In the genomic region with DNA sequence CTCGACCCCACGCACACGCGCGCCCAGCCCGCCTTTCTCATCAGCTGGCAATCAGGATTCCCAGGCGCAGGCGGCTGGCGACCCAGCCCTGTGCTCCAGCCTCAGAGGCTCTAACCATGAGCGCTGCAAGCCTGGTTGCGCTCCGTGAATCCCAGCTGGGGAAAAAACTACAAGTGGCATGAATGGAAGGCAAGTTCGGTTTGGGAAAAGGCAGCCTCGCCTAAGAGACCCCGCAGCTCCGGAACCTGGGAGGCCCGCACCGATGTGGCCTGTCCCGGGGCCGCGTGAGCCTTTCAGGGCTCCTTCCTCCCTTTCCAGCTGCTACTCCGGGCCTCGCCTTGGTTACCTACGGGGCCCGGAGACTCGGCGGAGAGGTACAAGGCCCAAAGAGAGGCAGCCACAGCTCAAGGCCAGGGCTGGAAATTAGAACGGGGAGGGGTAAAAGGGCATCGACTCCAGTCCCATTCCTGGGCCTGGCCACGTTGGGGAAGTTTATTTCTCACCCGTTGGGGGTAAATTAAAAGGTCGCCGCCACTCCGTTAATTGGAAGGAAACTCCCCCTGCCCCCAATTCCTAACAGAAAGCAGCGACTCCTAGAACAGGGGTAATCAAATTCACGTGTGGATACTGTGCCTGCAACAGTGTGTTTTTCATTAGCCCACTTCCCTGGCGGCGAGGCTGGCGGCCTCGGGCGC, we compare ENCODE assay signal across 9 cellular contexts. TPM values are rescaled to one million over a fixed set of nuclear protein-coding genes. Genes with fewer than 3 reads are reported as not detected.
DNase-seq lines count a peak whose midpoint lies in the region; ATAC-seq, FAIRE-seq and TF ChIP-seq lines count a peak whose summit lies in the region.
"Had no signal": no experiment of that assay in that cellular context is flagged by ENCODE, and none has a peak within 500 bp of the region (broad histone marks: within the 10 kb centered on the region; RNA-seq: fewer than 3 reads in every experiment).

No MANE protein-coding gene starts in this region.

- no peak for TF ChIP-seq CTCF in smooth muscle cell (IDR thresholded peaks at IDR 0.05; ENCODE audit: borderline replicate concordance, insufficient read depth, poor library complexity, severe bottlenecking)

- peaks cover 2% of the 10 kb centered on the region for H3K36me3 Mint-ChIP-seq in T-helper 1 cell treated with Interleukin-12 subunit alpha and Interleukin-12 subunit beta and Interleukin-4 antibody, amounts not matched to agents 30 μg/mL and 1 μg/mL, for 36 hours (ENCODE audit: low read depth)
- peaks cover 3 to 5% (median 3%) of the 10 kb centered on the region in 3 donors for H3K36me3 Mint-ChIP-seq in immature natural killer cell

- H3K27me3 Mint-ChIP-seq in T-helper 1 cell treated with Interleukin-12 subunit alpha and Interleukin-12 subunit beta and Interleukin-4 antibody, amounts not matched to agents 30 μg/mL and 1 μg/mL, for 36 hours (ENCODE audit: low read depth): peaks cover 90% of the 10 kb centered on the region
- H3K27me3 Mint-ChIP-seq in immature natural killer cell (ENCODE audit: low read depth in 3 of 3): peaks cover 58 to 80% (median 66%) of the 10 kb centered on the region in 3 donors

- H3K27ac Mint-ChIP-seq in T-helper 1 cell treated with Interleukin-12 subunit alpha and Interleukin-12 subunit beta and Interleukin-4 antibody, amounts not matched to agents 30 μg/mL and 1 μg/mL, for 36 hours: peak overlapping the region; percentile 34
- H3K27ac Mint-ChIP-seq in immature natural killer cell: peak overlapping the region in 1 of 6 donors; percentile 40

- no peaks in the 10 kb centered on the region for H3K9me3 Mint-ChIP-seq in T-helper 1 cell treated with Interleukin-12 subunit alpha and Interleukin-12 subunit beta and Interleukin-4 antibody, amounts not matched to agents 30 μg/mL and 1 μg/mL, for 36 hours
- peaks cover 0 to 2% (median 0%) of the 10 kb centered on the region in 6 donors for H3K9me3 Mint-ChIP-seq in immature natural killer cell

- FAIRE-seq in small intestine (lab: Jason Lieb, UNC): no peak

- DNase-seq in T-helper 1 cell: no peak
- peak in 1 of 2 experiments; percentile 86 for DNase-seq in SJSA1 (ENCODE audit: low read depth in 1 of 2, low spot score in 2 of 2)
- no peak for DNase-seq in immature natural killer cell
- no peak for DNase-seq in smooth muscle cell (lab: John Stamatoyannopoulos, UW; ENCODE audit: unreplicated experiment)
- no peak for DNase-seq in small intestine
- DNase-seq in GDM1 (lab: John Stamatoyannopoulos, UW): no peak
- DNase-seq: SW 1271 had no signal

- H3K4me1 ChIP-seq in SJSA1 (replicated peaks) (peaks cover 61% of the 10 kb centered on the region), smooth muscle cell (ENCODE audit: low read depth) (no peaks in the 10 kb centered on the region), small intestine (ENCODE audit: control insufficient read depth in 2 of 2, insufficient read depth in 1 of 2, low read depth in 1 of 2, low read length in 1 of 2) (no peaks in the 10 kb centered on the region)

- peaks cover 5% of the 10 kb centered on the region for H3K4me1 Mint-ChIP-seq in T-helper 1 cell treated with Interleukin-12 subunit alpha and Interleukin-12 subunit beta and Interleukin-4 antibody, amounts not matched to agents 30 μg/mL and 1 μg/mL, for 36 hours (ENCODE audit: low read depth)
- H3K4me1 Mint-ChIP-seq in immature natural killer cell: peaks cover 37 to 65% of the 10 kb centered on the region in 2 donors

- H3K9ac ChIP-seq in smooth muscle cell (ENCODE audit: low read depth): peak overlapping the region; percentile 88

- H3K4me2 ChIP-seq in smooth muscle cell: peak overlapping the region; percentile 89

- peaks cover 46% of the 10 kb centered on the region for H3K36me3 ChIP-seq in SJSA1
- H3K36me3 ChIP-seq in smooth muscle cell (ENCODE audit: low read depth): no peaks in the 10 kb centered on the region
- H3K36me3 ChIP-seq in small intestine (ENCODE audit: control insufficient read depth in 2 of 2, insufficient read depth in 2 of 2, low read length in 2 of 2): no peaks in the 10 kb centered on the region

- H3K4me3 Mint-ChIP-seq in T-helper 1 cell treated with Interleukin-12 subunit alpha and Interleukin-12 subunit beta and Interleukin-4 antibody, amounts not matched to agents 30 μg/mL and 1 μg/mL, for 36 hours: no peak overlapping the region
- peak overlapping the region; percentile 33 to 89 (median 53) for H3K4me3 Mint-ChIP-seq in immature natural killer cell

- H2AFZ ChIP-seq in smooth muscle cell (ENCODE audit: low read depth): no peak overlapping the region

- H3K9me3 ChIP-seq in SJSA1 (replicated peaks) (no peaks in the 10 kb centered on the region), smooth muscle cell (replicated peaks; ENCODE audit: low read depth) (no peaks in the 10 kb centered on the region), small intestine (ENCODE audit: control insufficient read depth, low read depth) (no peaks in the 10 kb centered on the region)

- 9% methylated on average over 41 of the region's 41 CpGs for WGBS in smooth muscle cell (ENCODE audit: low lambda C conversion rate)
- 9 to 18% (median 13%) methylated on average over 40 to 41 of the region's 41 CpGs for WGBS in small intestine, 3 donors

- H3F3A ChIP-seq in smooth muscle cell (ENCODE audit: low read depth): peaks cover 7% of the 10 kb centered on the region

- peaks cover 98% of the 10 kb centered on the region for H3K79me2 ChIP-seq in smooth muscle cell (ENCODE audit: low read depth)

- H3K4me3 ChIP-seq in SJSA1 (peak overlapping the region; percentile 57), smooth muscle cell (peak overlapping the region; percentile 67), small intestine (ENCODE audit: low read depth in 1 of 2, low read length in 2 of 2) (peak overlapping the region in 1 of 2 donors; percentile 48)

- H3K27ac ChIP-seq in SJSA1 (peak overlapping the region; percentile 93), smooth muscle cell (ENCODE audit: low read depth) (peak overlapping the region; percentile 95), small intestine (ENCODE audit: low read depth in 1 of 2, low read length in 1 of 2) (no peak overlapping the region)

- ATAC-seq in GM19324 (IDR thresholded peaks at IDR 0.05; ENCODE audit: low FRiP score, unreplicated experiment): no peak

- H4K20me1 ChIP-seq in smooth muscle cell (ENCODE audit: low read depth): peaks cover 16% of the 10 kb centered on the region

- H3K27me3 ChIP-seq in SJSA1 (replicated peaks) (no peaks in the 10 kb centered on the region), smooth muscle cell (ENCODE audit: low read depth) (peaks cover 51% of the 10 kb centered on the region), small intestine (ENCODE audit: control insufficient read depth in 2 of 2, insufficient read depth in 2 of 2, low read length in 2 of 2) (peaks cover 16 to 75% of the 10 kb centered on the region in 2 donors)

RNA-seq across cellular contexts. Expression of gene HOXA9, which starts 1.3 kb away (rescaled TPM):
- total RNA-seq in SJSA1 (2014; rRNA removed; shearing (Covaris generic)): 7.0 and 16.3 TPM in 2 replicates
- 1 to 10 TPM; 1.6 to 3.1 (median 1.8) TPM for polyA plus RNA-seq in immature natural killer cell
- total RNA-seq in smooth muscle cell: 22.9 and 35.8 TPM in 2 replicates
- 12.6 and 19.2 TPM in 2 replicates for polyA plus RNA-seq in smooth muscle cell
- polyA plus RNA-seq in small intestine: under 1 TPM in 1 of 3 donors, not detected in 2; 0.28 TPM

RNA-seq across cellular contexts. Expression of gene HOXA10, which starts 7.5 kb away (rescaled TPM):
- 8.6 and 15.5 TPM in 2 replicates for total RNA-seq in SJSA1 (2014; rRNA removed; shearing (Covaris generic))
- polyA plus RNA-seq in immature natural killer cell (10 to 100 TPM in 1 of 3 donors, 1 to 10 TPM in 2; 4.2 to 17.3 (median 6.2) TPM), smooth muscle cell (37.6 and 39.4 TPM in 2 replicates), small intestine (under 1 TPM in 1 of 3 donors, not detected in 2; 0.06 TPM)
- 35.7 and 53.6 TPM in 2 replicates for total RNA-seq in smooth muscle cell

RNA-seq across cellular contexts. Expression of gene HOXA7, which starts 10.1 kb away (rescaled TPM):
- 0.09 and 2.9 TPM in 2 replicates for total RNA-seq in SJSA1 (2014; rRNA removed; shearing (Covaris generic))
- polyA plus RNA-seq in immature natural killer cell (1 to 10 TPM in 2 of 3 donors, not detected in 1; 1.0 to 4.2 TPM), smooth muscle cell (1.2 and 1.6 TPM in 2 replicates), small intestine (1 to 10 TPM in 2 of 3 donors, not detected in 1; 1.1 to 1.9 TPM)
- total RNA-seq in smooth muscle cell: 0.72 TPM in 1 of 2 replicates, not detected in the other

RNA-seq across cellular contexts. Expression of gene HOXA3, which starts 14.2 kb away (rescaled TPM):
- total RNA-seq in SJSA1 (2014; rRNA removed; shearing (Covaris generic)): 0.13 and 1.8 TPM in 2 replicates
- polyA plus RNA-seq in immature natural killer cell (under 1 TPM in 1 of 3 donors, not detected in 2; 0.13 TPM), smooth muscle cell (0.31 and 0.83 TPM in 2 replicates), small intestine (1 to 10 TPM in 1 of 3 donors, under 1 TPM in 2; 0.45 to 3.3 (median 0.54) TPM)
- 0.13 TPM in 1 of 2 replicates, not detected in the other for total RNA-seq in smooth muscle cell

RNA-seq across cellular contexts. Expression of gene HOXA11, which starts 18.4 kb away (rescaled TPM):
- 4.4 and 5.9 TPM in 2 replicates for total RNA-seq in SJSA1 (2014; rRNA removed; shearing (Covaris generic))
- not detected for polyA plus RNA-seq in immature natural killer cell
- total RNA-seq in smooth muscle cell: 18.2 and 20.3 TPM in 2 replicates
- polyA plus RNA-seq in smooth muscle cell: 25.2 and 27.7 TPM in 2 replicates
- polyA plus RNA-seq in small intestine: not detected

Comparison
In these comparisons a context has a peak if more than half of its experiments do, and no peak if none do; other contexts are left out.
1. H3K27ac ChIP-seq: peak in SJSA1 (single experiment) and smooth muscle cell (single experiment); none in small intestine (0 of 2).
2. RNA of gene HOXA10, which starts 7.5 kb away (polyA plus RNA-seq): 37.6 to 39.4 TPM in smooth muscle cell and 4.2 to 17.3 TPM in immature natural killer cell; 0.06 TPM in small intestine; every median in the first group is over 4 times any median in the second.